Comparison of ENCODE assay signal across 15 cellular contexts in the genomic region with DNA sequence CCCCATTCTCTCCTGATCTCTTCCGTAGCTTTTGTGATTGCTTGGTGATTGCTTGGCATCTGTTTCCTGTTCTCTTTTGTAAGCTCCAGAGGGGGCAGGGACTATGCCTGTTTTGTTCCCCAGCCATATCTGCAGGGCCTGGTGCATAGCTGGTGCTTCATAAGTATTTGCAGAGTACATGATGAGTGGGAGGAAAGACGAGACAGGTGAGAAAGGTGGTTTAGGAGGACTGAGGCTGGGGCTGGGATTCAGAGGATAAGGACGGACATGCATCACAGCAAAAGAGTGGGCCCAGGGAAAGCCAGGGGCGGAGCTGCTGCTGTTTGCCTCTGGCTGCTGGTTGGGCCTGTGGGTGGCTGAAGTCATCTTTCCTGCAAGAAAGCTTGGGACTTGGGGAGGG.
DNase-seq lines count a peak whose midpoint lies in the region; ATAC-seq, FAIRE-seq and TF ChIP-seq lines count a peak whose summit lies in the region.
"Had no signal": no experiment of that assay in that cellular context is flagged by ENCODE, and none has a peak within 500 bp of the region (broad histone marks: within the 10 kb centered on the region; RNA-seq: fewer than 3 reads in every experiment).

No MANE protein-coding gene starts in this region.

- H3K79me1 ChIP-seq in H1 (ENCODE audit: low read depth, low read length) = no peaks in the 10 kb centered on the region

- ATAC-seq in activated CD4-positive, alpha-beta T cell treated with anti-CD3 and anti-CD28 coated beads for 36 hours = no peak
- ATAC-seq: GM12878 had no signal

- TF ChIP-seq CTCF in BE2C (IDR thresholded peaks at IDR 0.05; ENCODE audit: low read depth, low read length) (no peak), HEK293 (tag by site-specific recombination; IDR thresholded peaks at IDR 0.05) (no peak), H1 (IDR thresholded peaks at IDR 0.05; ENCODE audit: control extremely low read depth in 1 of 3, insufficient read depth in 1 of 3, low read depth in 1 of 3, low read length in 3 of 3) (no peak), colonic mucosa (IDR thresholded peaks at IDR 0.05) (no peak), Caco-2 (IDR thresholded peaks at IDR 0.05; ENCODE audit: insufficient read depth in 1 of 2, low read depth in 1 of 2, low read length in 1 of 2, severe bottlenecking in 1 of 2, unreplicated experiment in 1 of 2) (no peak)

- H3K4ac ChIP-seq in H1 (replicated peaks; ENCODE audit: insufficient read length, low read depth, low read length) = no peak overlapping the region

- H2BK15ac ChIP-seq in H1 (ENCODE audit: low read length) = no peak overlapping the region

- peak overlapping the region; percentile 8; the same call in 1 of the 2 replicates for H2BK5ac ChIP-seq in H1 (ENCODE audit: low read depth, low read length)

- H3K9me3 ChIP-seq in BE2C (no peaks in the 10 kb centered on the region), HEK293 (ENCODE audit: control insufficient read depth, insufficient read depth, low read depth, low read length) (no peaks in the 10 kb centered on the region), H1 (ENCODE audit: insufficient read depth in 2 of 2, low read depth in 1 of 2, low read length in 1 of 2) (no peaks in the 10 kb centered on the region), colonic mucosa (no peaks in the 10 kb centered on the region), Caco-2 (no peaks in the 10 kb centered on the region)
- H3K9me3 ChIP-seq: testis had no signal

- no peak overlapping the region for H2AK5ac ChIP-seq in H1 (ENCODE audit: low read depth, low read length)

- peaks cover 6% of the 10 kb centered on the region for H3K4me1 ChIP-seq in BE2C
- no peaks in the 10 kb centered on the region for H3K4me1 ChIP-seq in HEK293 (ENCODE audit: control insufficient read depth, insufficient read depth, low read length)
- peaks cover 2 to 16% (median 7%) of the 10 kb centered on the region in 4 experiments; a peak in 6 of 7 replicates for H3K4me1 ChIP-seq in H1 (replicated peaks in 1 of 4; ENCODE audit: control insufficient read depth in 3 of 4, insufficient read depth in 4 of 4, low read length in 3 of 4)
- no peaks in the 10 kb centered on the region for H3K4me1 ChIP-seq in colonic mucosa
- H3K4me1 ChIP-seq in Caco-2 = no peaks in the 10 kb centered on the region
- H3K4me1 ChIP-seq: testis had no signal

- BruUV-seq in Caco-2 (replicated peaks; lab: Mats Ljungman, UMichigan) = no TSS peak

- H4K20me1 ChIP-seq in H1 (replicated peaks in 1 of 2; ENCODE audit: control insufficient read depth in 1 of 2, insufficient read depth in 2 of 2, low read length in 2 of 2) = no peaks in the 10 kb centered on the region

- H3K14ac ChIP-seq in H1 (ENCODE audit: insufficient read length) = no peak overlapping the region

- WGBS in H1 (ENCODE audit: extremely low coverage in 1 of 2, insufficient coverage in 1 of 2, insufficient read length in 1 of 2, insufficient replicate concordance in 2 of 2, low coverage in 1 of 2, low lambda C conversion rate in 2 of 2, missing lambda C conversion rate in 1 of 2), 2 experiments = 38% methylated on average over 4 of the region's 4 CpGs; no CpG with 5 or more reads in 1 of the 2 experiments

- FAIRE-seq in H1 (lab: Jason Lieb, UNC) = no peak
- FAIRE-seq: GM12878 had no signal

- H3K4me2 ChIP-seq in H1 (ENCODE audit: insufficient read depth in 1 of 2, low read depth in 2 of 2, low read length in 2 of 2) = peak overlapping the region; percentile 23 to 38; a peak in 1 of 4 replicates

- no peaks in the 10 kb centered on the region for H3K36me3 Mint-ChIP-seq in Caco-2 (ENCODE audit: insufficient read depth, unreplicated experiment)
- H3K36me3 Mint-ChIP-seq in activated CD4-positive, alpha-beta T cell treated with anti-CD3 and anti-CD28 coated beads for 36 hours (ENCODE audit: low read depth) = no peaks in the 10 kb centered on the region
- H3K36me3 Mint-ChIP-seq: activated naive CD8-positive, alpha-beta T cell treated with anti-CD3 and anti-CD28 coated beads, Interleukin-2, amount 10 ng/mL, durations not matched to agents 7 days and 5 days had no signal

- intact Hi-C loops in colonic mucosa (cut with DNase I) = no loop called here
- intact Hi-C loops in Caco-2 (cut with micrococcal nuclease; ENCODE audit: unreplicated experiment) = no loop called here
- intact Hi-C loops in activated CD4-positive, alpha-beta T cell treated with anti-CD3 and anti-CD28 coated beads for 36 hours (cut with DNase I, micrococcal nuclease) = no loop called here

- no peak for TF ChIP-seq POLR2A in H1 (IDR thresholded peaks at IDR 0.05; ENCODE audit: control extremely low read depth in 1 of 2, low read depth in 2 of 2, low read length in 2 of 2)

- no peaks in the 10 kb centered on the region for H3K9me3 Mint-ChIP-seq in Caco-2 (ENCODE audit: unreplicated experiment)
- H3K9me3 Mint-ChIP-seq in activated CD4-positive, alpha-beta T cell treated with anti-CD3 and anti-CD28 coated beads for 36 hours (ENCODE audit: low read depth) = no peaks in the 10 kb centered on the region
- H3K9me3 Mint-ChIP-seq: activated naive CD8-positive, alpha-beta T cell treated with anti-CD3 and anti-CD28 coated beads, Interleukin-2, amount 10 ng/mL, durations not matched to agents 7 days and 5 days; central memory CD8-positive, alpha-beta T cell had no signal

- no peak overlapping the region for H3K9ac ChIP-seq in H1 (replicated peaks in 1 of 4; ENCODE audit: extremely low read depth in 1 of 4, low read depth in 3 of 4, low read length in 3 of 4)
- H3K9ac ChIP-seq in colonic mucosa (ENCODE audit: low read depth in 2 of 2, low read length in 2 of 2) = no peak overlapping the region

- H3K27me3 ChIP-seq in BE2C = no peaks in the 10 kb centered on the region
- H3K27me3 ChIP-seq in H1 (replicated peaks in 1 of 4; ENCODE audit: control insufficient read depth in 3 of 4, extremely low read depth in 1 of 4, insufficient read depth in 3 of 4, low read length in 3 of 4) = no peaks in the 10 kb centered on the region; a peak in 1 of 7 replicates
- H3K27me3 ChIP-seq in colonic mucosa = no peaks in the 10 kb centered on the region
- no peaks in the 10 kb centered on the region for H3K27me3 ChIP-seq in Caco-2 (replicated peaks; ENCODE audit: control insufficient read depth, insufficient read depth, low read length)
- H3K27me3 ChIP-seq: testis had no signal

- H4K5ac ChIP-seq in H1 (ENCODE audit: insufficient read length, low read depth, low read length) = no peak overlapping the region

- no peak for TF ChIP-seq RAD21 in H1 (IDR thresholded peaks at IDR 0.05 in 1 of 2, conservative IDR thresholded peaks at IDR 0.05 in 1 of 2; ENCODE audit: low read depth in 2 of 2, low read length in 2 of 2)

- no peak overlapping the region for H3K4me3 Mint-ChIP-seq in Caco-2 (ENCODE audit: unreplicated experiment)
- no peak overlapping the region for H3K4me3 Mint-ChIP-seq in activated CD4-positive, alpha-beta T cell treated with anti-CD3 and anti-CD28 coated beads for 36 hours
- H3K4me3 Mint-ChIP-seq: activated naive CD8-positive, alpha-beta T cell treated with anti-CD3 and anti-CD28 coated beads, Interleukin-2, amount 10 ng/mL, durations not matched to agents 7 days and 5 days; central memory CD8-positive, alpha-beta T cell had no signal

- no peaks in the 10 kb centered on the region for H3K27me3 Mint-ChIP-seq in Caco-2 (ENCODE audit: insufficient read depth, unreplicated experiment)
- H3K27me3 Mint-ChIP-seq in activated CD4-positive, alpha-beta T cell treated with anti-CD3 and anti-CD28 coated beads for 36 hours = no peaks in the 10 kb centered on the region

- H4K8ac ChIP-seq in H1 (ENCODE audit: extremely low read depth, insufficient read depth, low read length) = no peak overlapping the region

- CTCF ChIA-PET in HEK293 (lab: Yijun Ruan, JAX) = no interaction called here
- CTCF ChIA-PET in H1 (lab: Charles Lee; ENCODE audit: partially characterized antibody) = interaction anchor here (1.0 to 1.1 kb wide), 2 partner anchors 83 to 120 kb away, joined by 3 read pairs; no protein-coding TSS in a partner anchor
- CTCF ChIA-PET in Caco-2 (lab: Charles Lee) = no interaction called here
- CTCF ChIA-PET in activated CD4-positive, alpha-beta T cell treated with anti-CD3 and anti-CD28 coated beads for 36 hours (lab: Charles Lee) = no interaction called here

- H3K4me3 ChIP-seq in BE2C (ENCODE audit: low read depth, low read length) = no peak overlapping the region
- no peak overlapping the region for H3K4me3 ChIP-seq in HEK293 (ENCODE audit: low read depth, low read length)
- H3K4me3 ChIP-seq in H1 (ENCODE audit: extremely low read depth in 1 of 4, insufficient read depth in 2 of 4, low read depth in 3 of 4, low read length in 4 of 4) = no peak overlapping the region
- H3K4me3 ChIP-seq in colonic mucosa = no peak overlapping the region
- H3K4me3 ChIP-seq in Caco-2 (ENCODE audit: low read depth, low read length) = no peak overlapping the region
- H3K4me3 ChIP-seq: GM12878, testis had no signal

- H2BK120ac ChIP-seq in H1 (replicated peaks; ENCODE audit: low read depth, low read length) = no peak overlapping the region

- no peak overlapping the region for H3K23ac ChIP-seq in H1 (ENCODE audit: insufficient read length)

- H3K79me2 ChIP-seq in H1 (ENCODE audit: control insufficient read depth in 1 of 2, insufficient read depth in 2 of 2, low read length in 2 of 2) = no peaks in the 10 kb centered on the region

- no peaks in the 10 kb centered on the region for H3K23me2 ChIP-seq in H1 (ENCODE audit: low read depth, low read length)

- peak overlapping the region; percentile 78; the same call in 1 of the 2 replicates for H3K18ac ChIP-seq in H1 (ENCODE audit: extremely low read depth, low read length)

- H2BK20ac ChIP-seq in H1 (ENCODE audit: low read length) = peak overlapping the region; percentile 72; the same call in 1 of the 2 replicates

- POLR2A ChIA-PET in HEK293 (lab: Yijun Ruan, JAX) = no interaction called here
- POLR2A ChIA-PET in H1 (lab: Charles Lee; ENCODE audit: partially characterized antibody) = interaction anchor here (0.9 to 1.2 kb wide), 2 partner anchors 14 to 22 kb away, joined by 3 to 4 read pairs; no protein-coding TSS in a partner anchor
- POLR2A ChIA-PET in Caco-2 (lab: Charles Lee) = no interaction called here
- POLR2A ChIA-PET in activated CD4-positive, alpha-beta T cell treated with anti-CD3 and anti-CD28 coated beads for 36 hours (lab: Charles Lee) = no interaction called here

- H2BK12ac ChIP-seq in H1 (ENCODE audit: low read depth, low read length) = peak overlapping the region; percentile 60; the same call in 1 of the 2 replicates

- H3K27ac Mint-ChIP-seq in Caco-2 (ENCODE audit: unreplicated experiment) = no peak overlapping the region
- H3K27ac Mint-ChIP-seq in activated CD4-positive, alpha-beta T cell treated with anti-CD3 and anti-CD28 coated beads for 36 hours = no peak overlapping the region
- H3K27ac Mint-ChIP-seq: activated naive CD8-positive, alpha-beta T cell treated with anti-CD3 and anti-CD28 coated beads, Interleukin-2, amount 10 ng/mL, durations not matched to agents 7 days and 5 days; progenitor cell of endocrine pancreas had no signal

- DNase-seq in BE2C = peak; percentile 39
- peak; percentile 54 for DNase-seq in NCI-H2107 (lab: John Stamatoyannopoulos, UW)
- DNase-seq in H1 (ENCODE audit: low read depth in 1 of 2, low spot score in 2 of 2) = no peak
- no peak for DNase-seq in colonic mucosa
- DNase-seq in hepatic stellate cell (ENCODE audit: low spot score) = no peak
- no peak for DNase-seq in Caco-2
- DNase-seq in activated CD4-positive, alpha-beta T cell treated with anti-CD3 and anti-CD28 coated beads for 36 hours = no peak
- DNase-seq: activated naive CD8-positive, alpha-beta T cell treated with anti-CD3 and anti-CD28 coated beads, Interleukin-2, amount 10 ng/mL, durations not matched to agents 7 days and 5 days; activated T-cell treated with anti-CD3 and anti-CD28 coated beads, Interleukin-2, amount 50 U/mL, for 1 hour; erythroblast; testis had no signal

- no peak for TF ChIP-seq EP300 in H1 (IDR thresholded peaks at IDR 0.05; ENCODE audit: borderline replicate concordance in 1 of 2, low read depth in 2 of 2, low read length in 2 of 2)

- H3K27ac ChIP-seq in HEK293 (ENCODE audit: extremely low read depth, low read depth, low read length) = no peak overlapping the region
- no peak overlapping the region for H3K27ac ChIP-seq in H1 (ENCODE audit: low read depth, low read length)
- H3K27ac ChIP-seq in colonic mucosa = no peak overlapping the region
- H3K27ac ChIP-seq: testis had no signal

- H3K36me3 ChIP-seq in BE2C = no peaks in the 10 kb centered on the region
- H3K36me3 ChIP-seq in HEK293 (ENCODE audit: control insufficient read depth in 2 of 2, insufficient read depth in 1 of 2, low read length in 2 of 2) = no peaks in the 10 kb centered on the region
- no peaks in the 10 kb centered on the region for H3K36me3 ChIP-seq in H1 (ENCODE audit: control insufficient read depth in 2 of 4, insufficient read depth in 4 of 4, low read length in 3 of 4)
- no peaks in the 10 kb centered on the region for H3K36me3 ChIP-seq in colonic mucosa
- no peaks in the 10 kb centered on the region for H3K36me3 ChIP-seq in Caco-2 (ENCODE audit: control insufficient read depth, insufficient read depth, low read length)

- H4K91ac ChIP-seq in H1 (replicated peaks; ENCODE audit: insufficient read length, low read length) = no peak overlapping the region

- peak overlapping the region; percentile 72; the same call in 1 of the 2 replicates for H2AFZ ChIP-seq in H1 (ENCODE audit: low read length)

- H3K56ac ChIP-seq in H1 (replicated peaks; ENCODE audit: insufficient read length, low read depth, low read length) = no peak overlapping the region

- H3K4me1 Mint-ChIP-seq in Caco-2 (ENCODE audit: low read depth, unreplicated experiment) = peaks cover 4% of the 10 kb centered on the region
- no peaks in the 10 kb centered on the region for H3K4me1 Mint-ChIP-seq in activated CD4-positive, alpha-beta T cell treated with anti-CD3 and anti-CD28 coated beads for 36 hours
- H3K4me1 Mint-ChIP-seq: central memory CD8-positive, alpha-beta T cell had no signal

Comparison
In these comparisons a context has a peak if more than half of its experiments do, and no peak if none do; other contexts are left out.
1. DNase-seq: peak in BE2C (single experiment) and NCI-H2107 (single experiment); none in H1 (0 of 2), colonic mucosa (single experiment), hepatic stellate cell (single experiment), Caco-2 (0 of 2) and activated CD4-positive, alpha-beta T cell treated with anti-CD3 and anti-CD28 coated beads for 36 hours (single experiment).